In genomic region chr6:112087916-112088315, GRCh38 we compare ENCODE assay signal across 1 cellular context.
TF ChIP-seq lines count a peak whose summit lies in the region.

No MANE protein-coding gene starts in this region.

TF ChIP-seq in SK-N-SH treated with all-trans-retinoic acid at 6 μM for 48 hours, 23 proteins besides CTCF, POLR2A, EP300 and RAD21 (continued from another document):
- TF ChIP-seq TOX (CRISPR knock-in tag; IDR thresholded peaks at IDR 0.05; ENCODE audit: borderline replicate concordance), result no peak
TF ChIP-seq in SK-N-SH treated with all-trans-retinoic acid at 6 μM for 48 hours: peak in this region for 0.
